In the genomic region with DNA sequence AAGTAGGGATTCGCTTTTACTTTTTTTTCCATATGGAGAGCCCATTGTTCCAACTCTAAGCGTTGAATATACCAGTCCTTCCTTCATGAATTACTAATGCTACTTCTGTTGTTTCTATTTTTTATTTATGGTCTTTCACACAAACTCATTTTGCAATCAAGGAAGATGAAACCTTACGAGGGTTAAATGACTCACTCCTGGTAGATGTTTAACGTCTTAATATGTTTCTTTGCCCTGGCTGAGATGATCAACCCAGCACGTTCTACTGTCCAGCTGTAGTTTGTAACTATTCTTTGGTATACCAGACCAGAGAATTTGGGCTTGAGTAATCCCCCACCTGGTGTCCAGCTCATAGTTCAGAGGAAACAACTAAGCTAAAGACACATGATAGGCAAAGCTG, we compare ENCODE assay signal across 11 cellular contexts. TPM values are rescaled to one million over a fixed set of nuclear protein-coding genes. Genes with fewer than 3 reads are reported as not detected.
A peak's percentile ranks its signal among the peaks of the same experiment; 100 is the strongest.
DNase-seq lines count a peak whose midpoint lies in the region; TF ChIP-seq lines count a peak whose summit lies in the region.
"Had no signal": no experiment of that assay in that cellular context is flagged by ENCODE, and none has a peak within 500 bp of the region (broad histone marks: within the 10 kb centered on the region; RNA-seq: fewer than 3 reads in every experiment).

No MANE protein-coding gene starts in this region.

- CTCF ChIA-PET in activated CD4-positive, alpha-beta T cell treated with anti-CD3 and anti-CD28 coated beads, Interleukin-2, amount 10 ng/mL, durations not matched to agents 7 days and 5 days (lab: Charles Lee), result interaction anchor here (0.7 to 1.8 kb wide), 4 partner anchors 9 to 88 kb away, joined by 3 to 6 read pairs (median 5); no protein-coding TSS in a partner anchor

- no peak overlapping the region for H3K4me3 Mint-ChIP-seq in activated CD4-positive, alpha-beta T cell treated with anti-CD3 and anti-CD28 coated beads, Interleukin-2, amount 10 ng/mL, durations not matched to agents 24 days and 14 days
- no peak overlapping the region for H3K4me3 Mint-ChIP-seq in activated CD4-positive, alpha-beta T cell treated with anti-CD3 and anti-CD28 coated beads, Interleukin-2, amount 10 ng/mL, durations not matched to agents 7 days and 5 days
- H3K4me3 Mint-ChIP-seq: natural killer cell had no signal

- H3K27ac Mint-ChIP-seq in activated CD4-positive, alpha-beta T cell treated with anti-CD3 and anti-CD28 coated beads, Interleukin-2, amount 10 ng/mL, durations not matched to agents 24 days and 14 days, result peak overlapping the region; percentile 29
- H3K27ac Mint-ChIP-seq in activated CD4-positive, alpha-beta T cell treated with anti-CD3 and anti-CD28 coated beads, Interleukin-2, amount 10 ng/mL, durations not matched to agents 7 days and 5 days, result no peak overlapping the region
- H3K27ac Mint-ChIP-seq: natural killer cell had no signal

- H3K9me3 Mint-ChIP-seq in activated CD4-positive, alpha-beta T cell treated with anti-CD3 and anti-CD28 coated beads, Interleukin-2, amount 10 ng/mL, durations not matched to agents 24 days and 14 days, result no peaks in the 10 kb centered on the region
- H3K9me3 Mint-ChIP-seq in activated CD4-positive, alpha-beta T cell treated with anti-CD3 and anti-CD28 coated beads, Interleukin-2, amount 10 ng/mL, durations not matched to agents 7 days and 5 days, result no peaks in the 10 kb centered on the region
- H3K9me3 Mint-ChIP-seq: natural killer cell had no signal

- intact Hi-C loops in activated CD4-positive, alpha-beta T cell treated with anti-CD3 and anti-CD28 coated beads, Interleukin-2, amount 10 ng/mL, durations not matched to agents 24 days and 14 days (cut with micrococcal nuclease), result no loop called here
- intact Hi-C loops in stomach (cut with DNase I; ENCODE audit: low total_unique reads), result no loop called here

- H3K36me3 ChIP-seq in stomach, result no peaks in the 10 kb centered on the region
- H3K36me3 ChIP-seq: BLaER1 had no signal

- no peak for TF ChIP-seq EP300 in stomach (IDR thresholded peaks at IDR 0.05)

- H3K9me3 ChIP-seq in stomach, result no peaks in the 10 kb centered on the region
- H3K9me3 ChIP-seq: BLaER1 had no signal

- TF ChIP-seq POLR2A in stomach (IDR thresholded peaks at IDR 0.05), result no peak

- H3K27me3 Mint-ChIP-seq in activated CD4-positive, alpha-beta T cell treated with anti-CD3 and anti-CD28 coated beads, Interleukin-2, amount 10 ng/mL, durations not matched to agents 24 days and 14 days, result peaks cover 8% of the 10 kb centered on the region
- H3K27me3 Mint-ChIP-seq in activated CD4-positive, alpha-beta T cell treated with anti-CD3 and anti-CD28 coated beads, Interleukin-2, amount 10 ng/mL, durations not matched to agents 7 days and 5 days, result peaks cover 9% of the 10 kb centered on the region

- no peak for DNase-seq in activated CD4-positive, alpha-beta T cell treated with anti-CD3 and anti-CD28 coated beads, Interleukin-2, amount 10 ng/mL, durations not matched to agents 24 days and 14 days
- no peak for DNase-seq in activated CD4-positive, alpha-beta T cell treated with anti-CD3 and anti-CD28 coated beads, Interleukin-2, amount 10 ng/mL, durations not matched to agents 7 days and 5 days
- DNase-seq in HK-2 (ENCODE audit: unreplicated experiment) (peak; percentile 49), choroid plexus epithelial cell (ENCODE audit: low read depth) (peak; percentile 92), stomach (no peak), NCI-H146 (lab: John Stamatoyannopoulos, UW) (no peak), pons (ENCODE audit: low spot score) (no peak)
- DNase-seq in stimulated activated CD4-positive, alpha-beta T cell treated with anti-CD3 and anti-CD28 coated beads, Interleukin-12 subunit alpha, Interleukin-12 subunit beta, amount 100 ng/mL, for 4 hours, result no peak
- DNase-seq: Kasumi-1, natural killer cell had no signal

- 44 to 51% (median 48%) methylated on average over 5 of the region's 5 CpGs for WGBS in stomach, 5 donors

- no peak overlapping the region for H3K4me3 ChIP-seq in choroid plexus epithelial cell (ENCODE audit: low read depth, low read length)
- no peak overlapping the region for H3K4me3 ChIP-seq in stomach
- H3K4me3 ChIP-seq: BLaER1 had no signal

- H3K4me1 ChIP-seq in stomach, result peaks cover 37 to 81% (median 55%) of the 10 kb centered on the region in 4 donors

- no peaks in the 10 kb centered on the region for H3K27me3 ChIP-seq in stomach
- H3K27me3 ChIP-seq: BLaER1 had no signal

- TF ChIP-seq CTCF in choroid plexus epithelial cell (conservative IDR thresholded peaks at IDR 0.05; ENCODE audit: low read depth, low read length), result no peak
- TF ChIP-seq CTCF in stomach (IDR thresholded peaks at IDR 0.05), result no peak

- H3K36me3 Mint-ChIP-seq in activated CD4-positive, alpha-beta T cell treated with anti-CD3 and anti-CD28 coated beads, Interleukin-2, amount 10 ng/mL, durations not matched to agents 24 days and 14 days (ENCODE audit: low read depth), result peaks cover 2% of the 10 kb centered on the region
- peaks cover 28% of the 10 kb centered on the region for H3K36me3 Mint-ChIP-seq in activated CD4-positive, alpha-beta T cell treated with anti-CD3 and anti-CD28 coated beads, Interleukin-2, amount 10 ng/mL, durations not matched to agents 7 days and 5 days (ENCODE audit: low read depth)
- H3K36me3 Mint-ChIP-seq: natural killer cell had no signal

- POLR2A ChIA-PET in activated CD4-positive, alpha-beta T cell treated with anti-CD3 and anti-CD28 coated beads, Interleukin-2, amount 10 ng/mL, durations not matched to agents 7 days and 5 days (lab: Charles Lee), result no interaction called here

- H3K4me1 Mint-ChIP-seq in activated CD4-positive, alpha-beta T cell treated with anti-CD3 and anti-CD28 coated beads, Interleukin-2, amount 10 ng/mL, durations not matched to agents 24 days and 14 days, result peaks cover 42% of the 10 kb centered on the region
- peaks cover 63% of the 10 kb centered on the region for H3K4me1 Mint-ChIP-seq in activated CD4-positive, alpha-beta T cell treated with anti-CD3 and anti-CD28 coated beads, Interleukin-2, amount 10 ng/mL, durations not matched to agents 7 days and 5 days

- H3K27ac ChIP-seq in stomach, result peak overlapping the region in 4 of 5 donors; percentile 28 to 72 (median 55)
- H3K27ac ChIP-seq: BLaER1 had no signal

RNA-seq across cellular contexts. Expression of a gene that starts 23.1 kb away (rescaled TPM):
- 3.2 and 3.3 TPM in 2 replicates for total RNA-seq in activated CD4-positive, alpha-beta T cell treated with anti-CD3 and anti-CD28 coated beads, Interleukin-2, amount 10 ng/mL, durations not matched to agents 24 days and 14 days
- 10 to 100 TPM; 21.7 to 22.2 TPM for total RNA-seq in activated CD4-positive, alpha-beta T cell treated with anti-CD3 and anti-CD28 coated beads, Interleukin-2, amount 10 ng/mL, durations not matched to agents 7 days and 5 days
- total RNA-seq in stomach, result 10 to 100 TPM in 2 of 5 donors, 1 to 10 TPM in 3; 4.1 to 24.5 (median 8.4) TPM
- polyA plus RNA-seq in stomach, result 1 to 10 TPM; 4.1 to 9.9 (median 7.8) TPM

Comparison
In these comparisons a context has a peak if more than half of its experiments do, and no peak if none do; other contexts are left out.
1. DNase-seq: peak in HK-2 (single experiment) and choroid plexus epithelial cell (single experiment); none in activated CD4-positive, alpha-beta T cell treated with anti-CD3 and anti-CD28 coated beads, Interleukin-2, amount 10 ng/mL, durations not matched to agents 24 days and 14 days (single experiment), activated CD4-positive, alpha-beta T cell treated with anti-CD3 and anti-CD28 coated beads, Interleukin-2, amount 10 ng/mL, durations not matched to agents 7 days and 5 days (single experiment), stomach (single experiment), NCI-H146 (single experiment), pons (single experiment) and stimulated activated CD4-positive, alpha-beta T cell treated with anti-CD3 and anti-CD28 coated beads, Interleukin-12 subunit alpha, Interleukin-12 subunit beta, amount 100 ng/mL, for 4 hours (single experiment).